In genomic region chr5:139146809-139147742, GRCh38 we compare ENCODE assay signal across 9 cellular contexts. TPM values are rescaled to one million over a fixed set of nuclear protein-coding genes. Genes with fewer than 3 reads are reported as not detected.
DNase-seq lines count a peak whose midpoint lies in the region; TF ChIP-seq lines count a peak whose summit lies in the region.
"Had no signal": no experiment of that assay in that cellular context is flagged by ENCODE, and none has a peak within 500 bp of the region (broad histone marks: within the 10 kb centered on the region; RNA-seq: fewer than 3 reads in every experiment).

No MANE protein-coding gene starts in this region.

- H3K27me3 ChIP-seq in rectal smooth muscle tissue (ENCODE audit: control insufficient read depth, insufficient read depth, low read length): no peaks in the 10 kb centered on the region

- no peak overlapping the region for H3K9ac ChIP-seq in rectal smooth muscle tissue (ENCODE audit: low read length)

- H3K27ac ChIP-seq in caudate nucleus (ENCODE audit: low read depth, low read length) (peak overlapping the region; percentile 28), rectal smooth muscle tissue (ENCODE audit: low read depth, low read length) (peak overlapping the region; percentile 56)
- H3K27ac ChIP-seq: epithelial cell of prostate had no signal

- H3K4me3 ChIP-seq in GM12865 (ENCODE audit: low read depth, low read length): no peak overlapping the region
- no peak overlapping the region for H3K4me3 ChIP-seq in Jurkat, Clone E6-1 (ENCODE audit: low read length)
- H3K4me3 ChIP-seq in rectal smooth muscle tissue (ENCODE audit: low read length): peak overlapping the region; percentile 5

- peak; percentile 27 for DNase-seq in GM12865 (ENCODE audit: low read depth)
- DNase-seq in Jurkat, Clone E6-1 (ENCODE audit: low read depth, low spot score): peak; percentile 16
- DNase-seq in caudate nucleus (lab: John Stamatoyannopoulos, UW): no peak
- no peak for DNase-seq in midbrain (lab: John Stamatoyannopoulos, UW)
- DNase-seq in stimulated activated CD4-positive, alpha-beta T cell treated with anti-CD3 and anti-CD28 coated beads, Interleukin-15, amount 100 ng/mL, for 24 hours: no peak
- no peak for DNase-seq in NCI-H446 treated with DMSO at 0.1 percent for 48 hours (lab: John Stamatoyannopoulos, UW)
- DNase-seq in MV-4-11 (lab: John Stamatoyannopoulos, UW): no peak

- no peak for TF ChIP-seq CTCF in GM12865 (IDR thresholded peaks at IDR 0.05; ENCODE audit: insufficient read depth, low read depth, low read length, missing control alignments)

- peaks cover 35% of the 10 kb centered on the region for H3K4me1 ChIP-seq in rectal smooth muscle tissue (ENCODE audit: control insufficient read depth, insufficient read depth, low read length)

- no peaks in the 10 kb centered on the region for H3K36me3 ChIP-seq in rectal smooth muscle tissue (ENCODE audit: control insufficient read depth, insufficient read depth, low read length)

RNA-seq across cellular contexts. Expression of gene SIL1, which starts 51.1 kb away (rescaled TPM):
- 25.0 TPM for polyA plus RNA-seq in Jurkat, Clone E6-1 (2012; ENCODE audit: insufficient read depth, insufficient read length)

Comparison
In these comparisons a context has a peak if more than half of its experiments do, and no peak if none do; other contexts are left out.
1. DNase-seq: peak in GM12865 (single experiment) and Jurkat, Clone E6-1 (single experiment); none in caudate nucleus (0 of 61), midbrain (single experiment), stimulated activated CD4-positive, alpha-beta T cell treated with anti-CD3 and anti-CD28 coated beads, Interleukin-15, amount 100 ng/mL, for 24 hours (single experiment), NCI-H446 treated with DMSO at 0.1 percent for 48 hours (single experiment) and MV-4-11 (single experiment).